In the genomic region with DNA sequence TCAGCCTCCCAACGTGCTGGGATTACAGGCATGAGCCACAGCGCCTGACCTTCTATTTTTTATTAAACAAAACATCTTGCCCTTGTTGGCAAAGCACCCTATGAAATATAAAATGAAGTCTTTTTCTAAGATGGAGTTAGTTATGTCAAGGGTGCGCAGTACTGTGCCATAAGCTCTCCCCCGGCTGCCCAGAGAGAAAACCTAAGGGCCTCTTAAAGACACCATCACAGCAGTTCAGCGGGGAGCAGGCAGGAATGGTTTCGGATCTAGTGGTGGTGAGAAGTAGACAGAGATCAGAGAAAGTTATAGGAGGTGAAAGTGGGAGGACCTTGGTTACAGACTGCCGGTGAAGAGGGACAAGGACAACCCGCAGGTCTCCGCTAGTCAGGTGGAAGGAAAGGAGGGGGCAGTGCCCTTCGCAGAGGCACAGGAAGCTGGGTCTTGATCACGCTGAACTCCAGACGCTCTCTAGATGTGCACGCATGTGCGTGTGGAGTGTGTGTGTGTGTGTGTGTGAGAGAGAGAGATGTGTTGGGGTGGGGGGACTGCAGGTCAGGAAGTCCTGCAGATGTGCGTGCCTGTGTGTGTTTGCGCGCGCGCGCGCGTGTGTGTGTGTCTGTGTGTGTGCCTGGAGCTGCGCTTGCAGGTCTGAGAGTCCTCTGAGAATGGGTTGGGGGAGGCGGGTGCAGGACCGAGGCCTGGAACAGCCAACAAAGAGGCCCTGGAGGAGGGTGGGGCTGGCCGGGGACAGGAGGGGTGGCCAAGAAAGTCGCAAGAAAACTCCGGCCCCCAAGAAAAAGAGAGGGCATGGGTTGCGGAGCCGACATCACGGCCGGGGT, we compare ENCODE assay signal across 1 cellular context.
TF ChIP-seq lines count a peak whose summit lies in the region.

No MANE protein-coding gene starts in this region.

TF ChIP-seq in HepG2, 621 proteins besides CTCF, POLR2A, EP300 and RAD21 (continued from another document and continues in another):
- TF ChIP-seq, protein P1, sequence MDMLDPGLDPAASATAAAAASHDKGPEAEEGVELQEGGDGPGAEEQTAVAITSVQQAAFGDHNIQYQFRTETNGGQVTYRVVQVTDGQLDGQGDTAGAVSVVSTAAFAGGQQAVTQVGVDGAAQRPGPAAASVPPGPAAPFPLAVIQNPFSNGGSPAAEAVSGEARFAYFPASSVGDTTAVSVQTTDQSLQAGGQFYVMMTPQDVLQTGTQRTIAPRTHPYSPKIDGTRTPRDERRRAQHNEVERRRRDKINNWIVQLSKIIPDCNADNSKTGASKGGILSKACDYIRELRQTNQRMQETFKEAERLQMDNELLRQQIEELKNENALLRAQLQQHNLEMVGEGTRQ (IDR thresholded peaks at IDR 0.05; ENCODE audit: low read depth, low read length), result no peak
- TF ChIP-seq, protein P1 (CRISPR knock-in tag; IDR thresholded peaks at IDR 0.05; ENCODE audit: borderline replicate concordance), result no peak
- TF ChIP-seq CBFB (CRISPR knock-in tag; IDR thresholded peaks at IDR 0.05) (no peak), BCL6 (CRISPR knock-in tag; IDR thresholded peaks at IDR 0.05) (no peak), ZNF644 (CRISPR knock-in tag; IDR thresholded peaks at IDR 0.05; ENCODE audit: low read depth) (no peak), ISX (CRISPR knock-in tag; conservative IDR thresholded peaks at IDR 0.05) (no peak), SP4 (CRISPR knock-in tag; IDR thresholded peaks at IDR 0.05) (no peak; the same call in 1 of the 2 replicates), RAD51 (IDR thresholded peaks at IDR 0.05; ENCODE audit: borderline replicate concordance) (no peak), ZNF841 (CRISPR knock-in tag; IDR thresholded peaks at IDR 0.05; ENCODE audit: borderline replicate concordance) (no peak), ARNT2 (CRISPR knock-in tag; IDR thresholded peaks at IDR 0.05; ENCODE audit: low read depth) (no peak), FIP1L1 (IDR thresholded peaks at IDR 0.05; ENCODE audit: borderline replicate concordance, insufficient read depth, low read depth, low read length) (no peak), ZNF205 (CRISPR knock-in tag; IDR thresholded peaks at IDR 0.05) (no peak), ZSCAN29 (CRISPR knock-in tag; conservative IDR thresholded peaks at IDR 0.05) (no peak), KLF6 (CRISPR knock-in tag; IDR thresholded peaks at IDR 0.05) (no peak), KLF12 (CRISPR knock-in tag; IDR thresholded peaks at IDR 0.05; ENCODE audit: borderline replicate concordance) (no peak), ZNF30 (CRISPR knock-in tag; IDR thresholded peaks at IDR 0.05) (no peak), RBM39 (IDR thresholded peaks at IDR 0.05; ENCODE audit: low read depth, low read length, poor library complexity, severe bottlenecking) (peak; percentile 57), SIX1 (CRISPR knock-in tag; IDR thresholded peaks at IDR 0.05; ENCODE audit: borderline replicate concordance) (no peak), ZNF326 (CRISPR knock-in tag; IDR thresholded peaks at IDR 0.05; ENCODE audit: borderline replicate concordance) (no peak), ZFY (CRISPR knock-in tag; IDR thresholded peaks at IDR 0.05) (no peak), ZNF724P (CRISPR knock-in tag; IDR thresholded peaks at IDR 0.05; ENCODE audit: borderline replicate concordance) (no peak), ZNF33B (CRISPR knock-in tag; IDR thresholded peaks at IDR 0.05) (peak; percentile 49; the same call in 1 of the 2 replicates), GABPB1 (CRISPR knock-in tag; IDR thresholded peaks at IDR 0.05) (no peak; the same call in 1 of the 2 replicates), HNRNPH1 (optimal IDR thresholded peaks at IDR 0.05; ENCODE audit: low read depth, low read length) (no peak), ZNF607 (CRISPR knock-in tag; IDR thresholded peaks at IDR 0.05; ENCODE audit: borderline replicate concordance) (no peak), TCF7 (IDR thresholded peaks at IDR 0.05; ENCODE audit: low read depth) (no peak), PTBP1 (IDR thresholded peaks at IDR 0.05; ENCODE audit: low read depth, low read length, poor library complexity, severe bottlenecking) (no peak), FOXC1 (CRISPR knock-in tag; IDR thresholded peaks at IDR 0.05; ENCODE audit: borderline replicate concordance) (no peak; the same call in 1 of the 2 replicates), ZNF350 (CRISPR knock-in tag; IDR thresholded peaks at IDR 0.05; ENCODE audit: borderline replicate concordance, low read depth) (peak; percentile 90; the same call in 1 of the 2 replicates), SALL2 (CRISPR knock-in tag; IDR thresholded peaks at IDR 0.05) (peak; percentile 64; the same call in 1 of the 2 replicates), YEATS2 (CRISPR knock-in tag; IDR thresholded peaks at IDR 0.05; ENCODE audit: borderline replicate concordance) (peak; percentile 34; the same call in 1 of the 2 replicates), MED1 (CRISPR knock-in tag; IDR thresholded peaks at IDR 0.05) (peak; percentile 49), NR2F1 (CRISPR knock-in tag; IDR thresholded peaks at IDR 0.05) (0 out of 4 replicates have a peak, but pooled peaks of 1 of the 2 experiments have one; percentile 10), ZNF33A (CRISPR knock-in tag; IDR thresholded peaks at IDR 0.05; ENCODE audit: borderline replicate concordance) (no peak), ZMYM3 (CRISPR knock-in tag; IDR thresholded peaks at IDR 0.05) (peak; percentile 65; the same call in 1 of the 2 replicates), NR2F2 (IDR thresholded peaks at IDR 0.05; ENCODE audit: borderline replicate concordance, low read depth) (no peak), ZBTB3 (CRISPR knock-in tag; IDR thresholded peaks at IDR 0.05; ENCODE audit: borderline replicate concordance, low read depth) (0 out of 2 replicates have a peak, but pooled peaks have one; percentile 15), TARDBP (CRISPR knock-in tag; IDR thresholded peaks at IDR 0.05) (no peak), ZC3H4 (CRISPR knock-in tag; IDR thresholded peaks at IDR 0.05; ENCODE audit: borderline replicate concordance) (no peak), IRF2 (CRISPR knock-in tag; IDR thresholded peaks at IDR 0.05) (no peak)
- TF ChIP-seq, protein P2, sequence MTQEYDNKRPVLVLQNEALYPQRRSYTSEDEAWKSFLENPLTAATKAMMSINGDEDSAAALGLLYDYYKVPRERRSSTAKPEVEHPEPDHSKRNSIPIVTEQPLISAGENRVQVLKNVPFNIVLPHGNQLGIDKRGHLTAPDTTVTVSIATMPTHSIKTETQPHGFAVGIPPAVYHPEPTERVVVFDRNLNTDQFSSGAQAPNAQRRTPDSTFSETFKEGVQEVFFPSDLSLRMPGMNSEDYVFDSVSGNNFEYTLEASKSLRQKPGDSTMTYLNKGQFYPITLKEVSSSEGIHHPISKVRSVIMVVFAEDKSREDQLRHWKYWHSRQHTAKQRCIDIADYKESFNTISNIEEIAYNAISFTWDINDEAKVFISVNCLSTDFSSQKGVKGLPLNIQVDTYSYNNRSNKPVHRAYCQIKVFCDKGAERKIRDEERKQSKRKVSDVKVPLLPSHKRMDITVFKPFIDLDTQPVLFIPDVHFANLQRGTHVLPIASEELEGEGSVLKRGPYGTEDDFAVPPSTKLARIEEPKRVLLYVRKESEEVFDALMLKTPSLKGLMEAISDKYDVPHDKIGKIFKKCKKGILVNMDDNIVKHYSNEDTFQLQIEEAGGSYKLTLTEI (CRISPR knock-in tag; conservative IDR thresholded peaks at IDR 0.05), result no peak
- TF ChIP-seq, protein P3, sequence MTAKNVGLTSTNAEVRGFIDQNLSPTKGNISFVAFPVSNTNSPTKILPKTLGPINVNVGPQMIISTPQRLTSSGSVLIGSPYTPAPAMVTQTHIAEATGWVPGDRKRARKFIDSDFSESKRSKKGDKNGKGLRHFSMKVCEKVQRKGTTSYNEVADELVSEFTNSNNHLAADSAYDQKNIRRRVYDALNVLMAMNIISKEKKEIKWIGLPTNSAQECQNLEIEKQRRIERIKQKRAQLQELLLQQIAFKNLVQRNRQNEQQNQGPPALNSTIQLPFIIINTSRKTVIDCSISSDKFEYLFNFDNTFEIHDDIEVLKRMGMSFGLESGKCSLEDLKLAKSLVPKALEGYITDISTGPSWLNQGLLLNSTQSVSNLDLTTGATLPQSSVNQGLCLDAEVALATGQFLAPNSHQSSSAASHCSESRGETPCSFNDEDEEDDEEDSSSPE (CRISPR knock-in tag; IDR thresholded peaks at IDR 0.05), result no peak
- TF ChIP-seq, protein P4, sequence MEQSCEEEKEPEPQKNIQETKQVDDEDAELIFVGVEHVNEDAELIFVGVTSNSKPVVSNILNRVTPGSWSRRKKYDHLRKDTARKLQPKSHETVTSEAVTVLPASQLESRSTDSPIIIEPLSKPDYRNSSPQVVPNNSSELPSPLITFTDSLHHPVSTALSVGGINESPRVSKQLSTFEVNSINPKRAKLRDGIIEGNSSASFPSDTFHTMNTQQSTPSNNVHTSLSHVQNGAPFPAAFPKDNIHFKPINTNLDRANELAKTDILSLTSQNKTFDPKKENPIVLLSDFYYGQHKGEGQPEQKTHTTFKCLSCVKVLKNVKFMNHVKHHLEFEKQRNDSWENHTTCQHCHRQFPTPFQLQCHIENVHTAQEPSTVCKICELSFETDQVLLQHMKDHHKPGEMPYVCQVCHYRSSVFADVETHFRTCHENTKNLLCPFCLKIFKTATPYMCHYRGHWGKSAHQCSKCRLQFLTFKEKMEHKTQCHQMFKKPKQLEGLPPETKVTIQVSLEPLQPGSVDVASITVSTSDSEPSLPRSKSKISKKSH (CRISPR knock-in tag; IDR thresholded peaks at IDR 0.05; ENCODE audit: borderline replicate concordance), result peak; percentile 90
- TF ChIP-seq, protein P5, sequence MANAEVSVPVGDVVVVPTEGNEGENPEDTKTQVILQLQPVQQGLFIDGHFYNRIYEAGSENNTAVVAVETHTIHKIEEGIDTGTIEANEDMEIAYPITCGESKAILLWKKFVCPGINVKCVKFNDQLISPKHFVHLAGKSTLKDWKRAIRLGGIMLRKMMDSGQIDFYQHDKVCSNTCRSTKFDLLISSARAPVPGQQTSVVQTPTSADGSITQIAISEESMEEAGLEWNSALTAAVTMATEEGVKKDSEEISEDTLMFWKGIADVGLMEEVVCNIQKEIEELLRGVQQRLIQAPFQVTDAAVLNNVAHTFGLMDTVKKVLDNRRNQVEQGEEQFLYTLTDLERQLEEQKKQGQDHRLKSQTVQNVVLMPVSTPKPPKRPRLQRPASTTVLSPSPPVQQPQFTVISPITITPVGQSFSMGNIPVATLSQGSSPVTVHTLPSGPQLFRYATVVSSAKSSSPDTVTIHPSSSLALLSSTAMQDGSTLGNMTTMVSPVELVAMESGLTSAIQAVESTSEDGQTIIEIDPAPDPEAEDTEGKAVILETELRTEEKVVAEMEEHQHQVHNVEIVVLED (CRISPR knock-in tag; IDR thresholded peaks at IDR 0.05; ENCODE audit: borderline replicate concordance), result peak; percentile 57
- TF ChIP-seq, protein P6, sequence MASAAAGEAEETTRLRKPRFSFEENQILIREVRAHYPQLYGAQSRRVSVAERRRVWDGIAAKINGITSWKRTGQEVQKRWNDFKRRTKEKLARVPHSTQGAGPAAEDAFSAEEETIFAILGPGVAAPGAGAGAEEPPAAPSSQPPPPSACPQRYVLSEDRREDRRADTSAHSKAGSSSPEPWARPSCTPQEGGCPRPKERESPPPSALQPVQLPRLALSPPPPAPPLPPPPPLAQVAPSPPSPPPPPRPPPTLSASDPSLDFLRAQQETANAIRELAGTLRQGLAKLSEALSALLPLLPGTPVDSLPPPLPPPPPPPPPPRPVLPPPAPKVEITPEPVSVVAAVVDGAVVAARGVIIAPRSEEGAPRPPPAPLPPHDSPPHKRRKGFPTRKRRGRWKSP (CRISPR knock-in tag; IDR thresholded peaks at IDR 0.05), result no peak
- TF ChIP-seq, protein P7, sequence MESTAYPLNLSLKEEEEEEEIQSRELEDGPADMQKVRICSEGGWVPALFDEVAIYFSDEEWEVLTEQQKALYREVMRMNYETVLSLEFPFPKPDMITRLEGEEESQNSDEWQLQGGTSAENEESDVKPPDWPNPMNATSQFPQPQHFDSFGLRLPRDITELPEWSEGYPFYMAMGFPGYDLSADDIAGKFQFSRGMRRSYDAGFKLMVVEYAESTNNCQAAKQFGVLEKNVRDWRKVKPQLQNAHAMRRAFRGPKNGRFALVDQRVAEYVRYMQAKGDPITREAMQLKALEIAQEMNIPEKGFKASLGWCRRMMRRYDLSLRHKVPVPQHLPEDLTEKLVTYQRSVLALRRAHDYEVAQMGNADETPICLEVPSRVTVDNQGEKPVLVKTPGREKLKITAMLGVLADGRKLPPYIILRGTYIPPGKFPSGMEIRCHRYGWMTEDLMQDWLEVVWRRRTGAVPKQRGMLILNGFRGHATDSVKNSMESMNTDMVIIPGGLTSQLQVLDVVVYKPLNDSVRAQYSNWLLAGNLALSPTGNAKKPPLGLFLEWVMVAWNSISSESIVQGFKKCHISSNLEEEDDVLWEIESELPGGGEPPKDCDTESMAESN (CRISPR knock-in tag; conservative IDR thresholded peaks at IDR 0.05), result peak; percentile 65; the same call in 1 of the 2 replicates
- TF ChIP-seq, protein P8, sequence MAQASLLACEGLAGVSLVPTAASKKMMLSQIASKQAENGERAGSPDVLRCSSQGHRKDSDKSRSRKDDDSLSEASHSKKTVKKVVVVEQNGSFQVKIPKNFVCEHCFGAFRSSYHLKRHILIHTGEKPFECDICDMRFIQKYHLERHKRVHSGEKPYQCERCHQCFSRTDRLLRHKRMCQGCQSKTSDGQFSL (CRISPR knock-in tag; IDR thresholded peaks at IDR 0.05), result 0 out of 2 replicates have a peak, but pooled peaks have one; percentile 57
- TF ChIP-seq, protein P9, sequence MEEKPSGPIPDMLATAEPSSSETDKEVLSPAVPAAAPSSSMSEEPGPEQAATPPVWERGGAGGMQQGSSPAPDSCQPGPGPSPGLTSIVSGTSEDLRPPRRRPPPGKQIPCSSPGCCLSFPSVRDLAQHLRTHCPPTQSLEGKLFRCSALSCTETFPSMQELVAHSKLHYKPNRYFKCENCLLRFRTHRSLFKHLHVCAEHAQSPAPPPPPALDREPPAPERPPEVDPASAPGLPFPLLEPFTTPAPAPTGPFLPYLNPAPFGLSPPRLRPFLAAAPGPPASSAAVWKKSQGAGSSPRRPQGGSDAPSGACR (CRISPR knock-in tag; IDR thresholded peaks at IDR 0.05), result peak; percentile 66; the same call in 1 of the 2 replicates
- TF ChIP-seq, protein P10, sequence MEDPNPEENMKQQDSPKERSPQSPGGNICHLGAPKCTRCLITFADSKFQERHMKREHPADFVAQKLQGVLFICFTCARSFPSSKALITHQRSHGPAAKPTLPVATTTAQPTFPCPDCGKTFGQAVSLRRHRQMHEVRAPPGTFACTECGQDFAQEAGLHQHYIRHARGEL (CRISPR knock-in tag; IDR thresholded peaks at IDR 0.05), result no peak
- TF ChIP-seq, protein P11, sequence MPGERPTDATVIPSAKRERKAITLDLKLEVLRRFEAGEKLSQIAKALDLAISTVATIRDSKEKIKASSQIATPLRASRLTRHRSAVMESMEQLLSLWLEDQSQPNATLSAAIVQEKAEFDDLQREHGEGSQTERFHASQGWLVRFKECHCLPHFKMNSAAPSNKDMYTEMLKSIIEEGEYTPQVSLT (CRISPR knock-in tag; IDR thresholded peaks at IDR 0.05; ENCODE audit: borderline replicate concordance, low read depth), result no peak
